In genomic region chr15:40927497-40928346, GRCh38 we compare ENCODE assay signal across 8 cellular contexts. TPM values are rescaled to one million over a fixed set of nuclear protein-coding genes. Genes with fewer than 3 reads are reported as not detected.
DNase-seq lines count a peak whose midpoint lies in the region; ATAC-seq and TF ChIP-seq lines count a peak whose summit lies in the region.

No MANE protein-coding gene starts in this region.

- no peak for TF ChIP-seq POLR2A in transverse colon (IDR thresholded peaks at IDR 0.05)

- no peak for ATAC-seq in Right ventricle myocardium superior (ENCODE audit: poor library complexity)
- ATAC-seq in left ventricle myocardium superior, result no peak
- ATAC-seq in GM19023 (IDR thresholded peaks at IDR 0.05; ENCODE audit: unreplicated experiment), result no peak

- H3K27ac ChIP-seq in iPS DF 6.9 (ENCODE audit: low read length) (no peak overlapping the region), transverse colon (peak overlapping the region; percentile 58 to 87 (median 84))

- H3K9me3 ChIP-seq in iPS DF 6.9 (ENCODE audit: control insufficient read depth, insufficient read depth, low read length), result no peaks in the 10 kb centered on the region
- no peaks in the 10 kb centered on the region for H3K9me3 ChIP-seq in transverse colon

- H3K4me1 ChIP-seq in iPS DF 6.9 (ENCODE audit: control insufficient read depth, insufficient read depth, low read length) (peaks cover 8% of the 10 kb centered on the region), transverse colon (peaks cover 42 to 77% (median 70%) of the 10 kb centered on the region in 4 donors)

- DNase-seq in Right ventricle myocardium superior, result peak; percentile 46
- DNase-seq in left ventricle myocardium superior, result no peak
- no peak for DNase-seq in iPS DF 6.9 (ENCODE audit: low read depth, low spot score)
- peak; percentile 44 for DNase-seq in transverse colon
- DNase-seq in iPS-NIHi7 (ENCODE audit: extremely low spot score), result no peak
- DNase-seq in SK-N-DZ (ENCODE audit: low spot score), result no peak

- intact Hi-C loops in Right ventricle myocardium superior (cut with DNase I), result no loop called here
- intact Hi-C loops in left ventricle myocardium superior (cut with micrococcal nuclease), result no loop called here
- intact Hi-C loops in transverse colon (cut with DNase I; ENCODE audit: low total_unique reads), result loop anchor here (1.0 kb wide), 1 partner anchor 14 kb away; no protein-coding TSS in a partner anchor

- WGBS in iPS DF 6.9 (ENCODE audit: insufficient coverage, insufficient read length), result no CpG with 5 or more reads among the region's 64 CpGs
- 3 to 35% methylated on average over 4 to 38 of the region's 64 CpGs for WGBS in transverse colon (ENCODE audit: low coverage in 1 of 2), 2 donors

- no peak for TF ChIP-seq EP300 in transverse colon (IDR thresholded peaks at IDR 0.05; ENCODE audit: low read depth)

- TF ChIP-seq CTCF in WI38 (IDR thresholded peaks at IDR 0.05; ENCODE audit: low read depth, low read length), result no peak
- no peak for TF ChIP-seq CTCF in transverse colon (IDR thresholded peaks at IDR 0.05)

- no peaks in the 10 kb centered on the region for H3K36me3 ChIP-seq in iPS DF 6.9 (ENCODE audit: control insufficient read depth, insufficient read depth, low read length)
- H3K36me3 ChIP-seq in transverse colon, result no peaks in the 10 kb centered on the region

- in situ Hi-C loops in transverse colon (cut with MboI; ENCODE audit: low pct_ligation_motif_present in 1 of 4, low pct_unique_long_range_greater_than_20kb in 1 of 4, low sequenced_read_pairs in 3 of 4), result no loop called here

- H3K4me3 ChIP-seq in WI38 (ENCODE audit: low read depth, low read length) (peak overlapping the region; percentile 78), iPS DF 6.9 (ENCODE audit: low read length) (peak overlapping the region; percentile 59; the same call in 1 of the 2 replicates), transverse colon (peak overlapping the region; percentile 36 to 66 (median 50))

- H3K27me3 ChIP-seq in iPS DF 6.9 (ENCODE audit: control insufficient read depth, insufficient read depth, low read length) (peaks cover 74% of the 10 kb centered on the region), transverse colon (peaks cover 68% of the 10 kb centered on the region)

RNA-seq across cellular contexts. Expression of gene DLL4, which starts 1.4 kb away (rescaled TPM):
- 10.7 TPM for total RNA-seq in Right ventricle myocardium superior
- total RNA-seq in left ventricle myocardium superior, result 11.6 TPM
- 10 to 100 TPM in 2 of 4 donors, 1 to 10 TPM in 2; 1.5 to 14.2 (median 10.2) TPM for total RNA-seq in transverse colon
- 1.4 and 1.5 TPM in 2 replicates for polyA plus RNA-seq in SK-N-DZ (2014; cell fraction: cytosol; rRNA removed)
- polyA plus RNA-seq in SK-N-DZ (2014; cell fraction: nucleus; rRNA removed), result 0.93 and 1.6 TPM in 2 replicates

RNA-seq across cellular contexts. Expression of gene CHAC1, which starts 25.5 kb away (rescaled TPM):
- total RNA-seq in Right ventricle myocardium superior, result 0.46 TPM
- 2.2 TPM for total RNA-seq in left ventricle myocardium superior
- total RNA-seq in transverse colon, result 1 to 10 TPM in 3 of 4 donors, under 1 TPM in 1; 0.60 to 6.7 (median 2.5) TPM
- 8.0 and 8.1 TPM in 2 replicates for polyA plus RNA-seq in SK-N-DZ (2014; cell fraction: cytosol; rRNA removed)
- polyA plus RNA-seq in SK-N-DZ (2014; cell fraction: nucleus; rRNA removed), result 6.2 and 7.3 TPM in 2 replicates

RNA-seq across cellular contexts. Expression of gene VPS18, which starts 33.5 kb away (rescaled TPM):
- total RNA-seq in Right ventricle myocardium superior, result 18.4 TPM
- 22.7 TPM for total RNA-seq in left ventricle myocardium superior
- total RNA-seq in transverse colon, result 10 to 100 TPM; 18.3 to 58.7 (median 21.0) TPM
- 15.3 and 18.0 TPM in 2 replicates for polyA plus RNA-seq in SK-N-DZ (2014; cell fraction: cytosol; rRNA removed)
- 7.2 and 8.3 TPM in 2 replicates for polyA plus RNA-seq in SK-N-DZ (2014; cell fraction: nucleus; rRNA removed)

RNA-seq across cellular contexts. Expression of gene RHOV, which starts 53.7 kb away (rescaled TPM):
- total RNA-seq in Right ventricle myocardium superior, result not detected
- total RNA-seq in left ventricle myocardium superior, result not detected
- total RNA-seq in transverse colon, result 1 to 10 TPM; 2.7 to 6.7 (median 4.0) TPM
- polyA plus RNA-seq in SK-N-DZ (2014; cell fraction: cytosol; rRNA removed), result 0.29 and 1.1 TPM in 2 replicates
- 0.10 and 0.52 TPM in 2 replicates for polyA plus RNA-seq in SK-N-DZ (2014; cell fraction: nucleus; rRNA removed)

Comparison
In these comparisons a context has a peak if more than half of its experiments do, and no peak if none do; other contexts are left out.
1. DNase-seq: peak in Right ventricle myocardium superior (single experiment) and transverse colon (single experiment); none in left ventricle myocardium superior (single experiment), iPS DF 6.9 (single experiment), iPS-NIHi7 (single experiment) and SK-N-DZ (single experiment).
2. Peak in every context shown above with its lines, with median percentiles within 50 percentile points of each other: H3K4me3 ChIP-seq.